In genomic region chr7:149569726-149570422, GRCh38 we compare ENCODE assay signal across 23 cellular contexts.
"Had no signal": no experiment of that assay in that cellular context is flagged by ENCODE, and none has a peak within 500 bp of the region (broad histone marks: within the 10 kb centered on the region; RNA-seq: fewer than 3 reads in every experiment).

No MANE protein-coding gene starts in this region.

- H3K27ac Mint-ChIP-seq: activated naive CD4-positive, alpha-beta T cell treated with anti-CD3 and anti-CD28 coated beads, Interleukin-2, amount 50 U/mL, for 72 hours; activated T-cell treated with anti-CD3 and anti-CD28 coated beads, Interleukin-2, amount 50 U/mL, for 72 hours; stimulated activated naive CD8-positive, alpha-beta T cell treated with anti-CD3 and anti-CD28 coated beads, Interleukin-15, amount 100 ng/mL, for 72 hours; T-helper 1 cell treated with Interleukin-12 subunit alpha and Interleukin-12 subunit beta and Interleukin-4 antibody, amounts not matched to agents 30 μg/mL and 1 μg/mL, for 36 hours had no signal

- DNase-seq: activated CD4-positive, alpha-beta T cell treated with anti-CD3 and anti-CD28 coated beads, Interleukin-2, amount 50 U/mL, for 1 hour; activated CD4-positive, CD25-positive, alpha-beta regulatory T cell treated with anti-CD3 and anti-CD28 coated beads, Interleukin-2, amount 50 U/mL, for 72 hours; activated CD8-positive, alpha-beta memory T cell treated with anti-CD3 and anti-CD28 coated beads, Interleukin-2, amount 50 U/mL, for 48 hours; activated gamma-delta T cell; activated T-cell treated with anti-CD3 and anti-CD28 coated beads, Interleukin-2, amount 50 U/mL, for 72 hours; adrenal gland; colonic mucosa; gastrocnemius medialis; heart left ventricle; kidney glomerular epithelial cell; left ventricle myocardium inferior; mammary epithelial cell; naive B cell; retina; stimulated activated CD4-positive, alpha-beta T cell treated with anti-CD3 and anti-CD28 coated beads, Interleukin-2, amount 100 ng/mL, for 24 hours; stimulated activated naive CD8-positive, alpha-beta T cell treated with anti-CD3 and anti-CD28 coated beads, Interleukin-15, amount 100 ng/mL, for 72 hours; transverse colon had no signal

- ATAC-seq: activated naive CD4-positive, alpha-beta T cell treated with anti-CD3 and anti-CD28 coated beads, Interleukin-2, amount 50 U/mL, for 72 hours; activated T-cell treated with anti-CD3 and anti-CD28 coated beads, Interleukin-2, amount 50 U/mL, for 72 hours; gastrocnemius medialis; heart left ventricle; stimulated activated naive CD8-positive, alpha-beta T cell treated with anti-CD3 and anti-CD28 coated beads, Interleukin-15, amount 100 ng/mL, for 72 hours had no signal

- H3K27ac ChIP-seq: cardiac muscle cell, colonic mucosa, gastrocnemius medialis, heart left ventricle, left ventricle myocardium inferior, suprapubic skin, transverse colon, vagina had no signal

- H3K27me3 Mint-ChIP-seq: naive B cell; stimulated activated naive CD8-positive, alpha-beta T cell treated with anti-CD3 and anti-CD28 coated beads, Interleukin-15, amount 100 ng/mL, for 72 hours had no signal

- H3K4me3 Mint-ChIP-seq: activated T-cell treated with anti-CD3 and anti-CD28 coated beads, Interleukin-2, amount 50 U/mL, for 72 hours; stimulated activated naive CD8-positive, alpha-beta T cell treated with anti-CD3 and anti-CD28 coated beads, Interleukin-15, amount 100 ng/mL, for 72 hours; T-helper 1 cell treated with Interleukin-12 subunit alpha and Interleukin-12 subunit beta and Interleukin-4 antibody, amounts not matched to agents 30 μg/mL and 1 μg/mL, for 36 hours had no signal

- H3K36me3 ChIP-seq: adrenal gland, cardiac muscle cell, colonic mucosa, gastrocnemius medialis had no signal

- H3K4me1 ChIP-seq: suprapubic skin, vagina had no signal

- H3K4me3 ChIP-seq: adrenal gland, cardiac muscle cell, colonic mucosa, gastrocnemius medialis, heart left ventricle, left ventricle myocardium inferior, suprapubic skin, transverse colon, vagina had no signal

- H3K27me3 ChIP-seq: adrenal gland, cardiac muscle cell, colonic mucosa, gastrocnemius medialis, heart left ventricle, suprapubic skin, transverse colon, vagina had no signal

- FAIRE-seq: endometrium had no signal
